ENCODE assay signal across 9 cellular contexts in the genomic region with DNA sequence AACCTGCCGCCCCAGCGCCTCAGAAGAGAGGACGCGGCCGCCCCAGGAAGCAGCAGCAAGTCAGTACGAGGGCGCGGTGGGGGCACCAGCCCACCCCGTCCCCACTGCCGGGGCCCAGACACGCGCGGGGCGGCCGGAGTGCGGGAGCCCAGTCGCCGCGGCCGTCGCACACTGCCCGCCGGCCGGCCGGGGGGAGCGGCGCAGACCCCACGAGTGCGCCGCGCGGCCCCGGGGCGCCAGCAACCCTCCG. TPM values are rescaled to one million over a fixed set of nuclear protein-coding genes. Genes with fewer than 3 reads are reported as not detected.
DNase-seq lines count a peak whose midpoint lies in the region; ATAC-seq, FAIRE-seq and TF ChIP-seq lines count a peak whose summit lies in the region.
"Had no signal": no experiment of that assay in that cellular context is flagged by ENCODE, and none has a peak within 500 bp of the region (broad histone marks: within the 10 kb centered on the region; RNA-seq: fewer than 3 reads in every experiment).

No MANE protein-coding gene starts in this region.

- TF ChIP-seq CTCF in MCF 10A (IDR thresholded peaks at IDR 0.05; ENCODE audit: unreplicated experiment) (no peak), HepG2 (CRISPR knock-in tag; IDR thresholded peaks at IDR 0.05) (no peak)
- TF ChIP-seq CTCF in CD4-positive, alpha-beta T cell (IDR thresholded peaks at IDR 0.05): no peak

- H3K4me1 Mint-ChIP-seq in MCF 10A (ENCODE audit: insufficient read depth, unreplicated experiment): peaks cover 26% of the 10 kb centered on the region
- H3K4me1 Mint-ChIP-seq in stimulated activated naive CD8-positive, alpha-beta T cell treated with anti-CD3 and anti-CD28 coated beads, Interleukin-15, amount 100 ng/mL, for 72 hours: peaks cover 35% of the 10 kb centered on the region
- H3K4me1 Mint-ChIP-seq in CD4-positive, alpha-beta T cell (ENCODE audit: low read depth): peaks cover 26% of the 10 kb centered on the region

- H3K36me3 ChIP-seq in HUES6 (ENCODE audit: control insufficient read depth, insufficient read depth, low read length) (peaks cover 7% of the 10 kb centered on the region), HepG2 (replicated peaks in 1 of 2; ENCODE audit: control insufficient read depth in 1 of 2, insufficient read depth in 2 of 2, low read length in 2 of 2) (peaks cover 1% of the 10 kb centered on the region in 2 experiments; a peak in 3 of 5 replicates)

- no peak for TF ChIP-seq RAD21 in HepG2 (CRISPR knock-in tag; IDR thresholded peaks at IDR 0.05)

- H3K9me3 ChIP-seq in HUES6 (ENCODE audit: control insufficient read depth, insufficient read depth, low read depth, low read length) (no peaks in the 10 kb centered on the region), HepG2 (ENCODE audit: low read length) (no peaks in the 10 kb centered on the region)
- H3K9me3 ChIP-seq in CD4-positive, alpha-beta T cell (ENCODE audit: control insufficient read depth, low read length): no peaks in the 10 kb centered on the region

- no CpG with 5 or more reads among the region's 35 CpGs for WGBS in HepG2 (ENCODE audit: low lambda C conversion rate)

- no peaks in the 10 kb centered on the region for H3K27me3 Mint-ChIP-seq in MCF 10A (ENCODE audit: insufficient read depth, unreplicated experiment)
- peaks cover 90% of the 10 kb centered on the region for H3K27me3 Mint-ChIP-seq in stimulated activated naive CD8-positive, alpha-beta T cell treated with anti-CD3 and anti-CD28 coated beads, Interleukin-15, amount 100 ng/mL, for 72 hours
- H3K27me3 Mint-ChIP-seq in CD4-positive, alpha-beta T cell: peaks cover 70% of the 10 kb centered on the region

- H3K36me3 Mint-ChIP-seq in MCF 10A (ENCODE audit: insufficient read depth, unreplicated experiment): peaks cover 11% of the 10 kb centered on the region
- H3K36me3 Mint-ChIP-seq in CD4-positive, alpha-beta T cell (ENCODE audit: low read depth): no peaks in the 10 kb centered on the region

- intact Hi-C loops in MCF 10A (cut with micrococcal nuclease): loop anchor here (2.0 to 5.0 kb wide), 5 partner anchors 54 to 282 kb away; no protein-coding TSS in a partner anchor
- intact Hi-C loops in HepG2 (cut with micrococcal nuclease; ENCODE audit: unreplicated experiment): loop anchor here (2.0 to 10.0 kb wide), 5 partner anchors 112 to 520 kb away; no protein-coding TSS in a partner anchor
- intact Hi-C loops in CD4-positive, alpha-beta T cell (cut with DNase I, micrococcal nuclease): no loop called here

- no peak for TF ChIP-seq POLR2A in HepG2 (IDR thresholded peaks at IDR 0.05; ENCODE audit: insufficient read depth in 1 of 2, low read depth in 2 of 2, low read length in 2 of 2)

- ATAC-seq in HepG2 (no peak), HG03460 (IDR thresholded peaks at IDR 0.05; ENCODE audit: unreplicated experiment) (no peak)
- peak; percentile 41 for ATAC-seq in stimulated activated naive CD8-positive, alpha-beta T cell treated with anti-CD3 and anti-CD28 coated beads, Interleukin-15, amount 100 ng/mL, for 72 hours
- no peak for ATAC-seq in CD4-positive, alpha-beta T cell (ENCODE audit: poor library complexity)

- POLR2A ChIA-PET in MCF 10A (lab: Yijun Ruan, JAX) (interaction anchor here (0.7 to 9.3 kb wide), 14 partner anchors 9 to 258 kb away, joined by 3 to 87 read pairs (median 4); no protein-coding TSS in a partner anchor), HepG2 (lab: Yijun Ruan, JAX) (interaction anchor here (1.8 kb wide), 1 partner anchor 136 kb away, joined by 5 read pairs; no protein-coding TSS in a partner anchor)
- POLR2A ChIA-PET in CD4-positive, alpha-beta T cell (lab: Charles Lee): no interaction called here

- TF ChIP-seq EP300 in HepG2 (IDR thresholded peaks at IDR 0.05; ENCODE audit: low read depth in 2 of 2, low read length in 2 of 2): no peak
- TF ChIP-seq EP300 in HepG2 (CRISPR knock-in tag; IDR thresholded peaks at IDR 0.05; ENCODE audit: borderline replicate concordance): no peak

- peak overlapping the region; percentile 99 for H3K4me2 ChIP-seq in HepG2 (ENCODE audit: low read depth, low read length)

- CTCF ChIA-PET in MCF 10A (lab: Yijun Ruan, JAX) (no interaction called here), HepG2 (lab: Yijun Ruan, JAX; ENCODE audit: low intra/inter-chr PET ratio, low total read pairs) (no interaction called here)
- CTCF ChIA-PET in CD4-positive, alpha-beta T cell (lab: Charles Lee): no interaction called here

- peak overlapping the region; percentile 97 for H3K9ac ChIP-seq in HUES6 (ENCODE audit: low read length)
- H3K9ac ChIP-seq in HepG2 (ENCODE audit: insufficient read depth, low read depth, low read length): peak overlapping the region; percentile 76

- no peaks in the 10 kb centered on the region for H3K9me3 Mint-ChIP-seq in MCF 10A (ENCODE audit: unreplicated experiment)
- H3K9me3 Mint-ChIP-seq in stimulated activated naive CD8-positive, alpha-beta T cell treated with anti-CD3 and anti-CD28 coated beads, Interleukin-15, amount 100 ng/mL, for 72 hours: peaks cover 0 to 4% of the 10 kb centered on the region in 2 donors
- H3K9me3 Mint-ChIP-seq in CD4-positive, alpha-beta T cell: no peaks in the 10 kb centered on the region

- DNase-seq in MCF 10A (ENCODE audit: unreplicated experiment) (no peak), HepG2 (ENCODE audit: low spot score) (no peak), NCI-H82 (lab: John Stamatoyannopoulos, UW) (no peak), putamen (ENCODE audit: low spot score) (no peak)
- DNase-seq in stimulated activated naive CD8-positive, alpha-beta T cell treated with anti-CD3 and anti-CD28 coated beads, Interleukin-15, amount 100 ng/mL, for 72 hours: no peak
- no peak for DNase-seq in CD4-positive, alpha-beta T cell
- DNase-seq: amniotic stem cell had no signal

- H4K20me1 ChIP-seq in HepG2 (ENCODE audit: insufficient read depth, low read length): no peaks in the 10 kb centered on the region; the same call in 1 of the 2 replicates

- no peaks in the 10 kb centered on the region for H3K27me3 ChIP-seq in HUES6 (ENCODE audit: control insufficient read depth, insufficient read depth, low read length)
- H3K27me3 ChIP-seq in HepG2 (ENCODE audit: control insufficient read depth in 1 of 2, insufficient read depth in 2 of 2, low read length in 2 of 2): no peaks in the 10 kb centered on the region; a peak in 1 of 5 replicates
- peaks cover 62% of the 10 kb centered on the region for H3K27me3 ChIP-seq in CD4-positive, alpha-beta T cell (ENCODE audit: control insufficient read depth, insufficient read depth, low read length)

- H3K4me3 ChIP-seq in HUES6 (ENCODE audit: low read depth, low read length): peak overlapping the region; percentile 71
- peak overlapping the region; percentile 76 to 98 (median 97) for H3K4me3 ChIP-seq in HepG2 (replicated peaks in 1 of 3; ENCODE audit: insufficient read depth in 1 of 3, low read depth in 2 of 3, low read length in 3 of 3)

- H3K27ac Mint-ChIP-seq in MCF 10A (ENCODE audit: low read depth, unreplicated experiment): peak overlapping the region; percentile 90
- no peak overlapping the region for H3K27ac Mint-ChIP-seq in stimulated activated naive CD8-positive, alpha-beta T cell treated with anti-CD3 and anti-CD28 coated beads, Interleukin-15, amount 100 ng/mL, for 72 hours
- no peak overlapping the region for H3K27ac Mint-ChIP-seq in CD4-positive, alpha-beta T cell

- H3K27ac ChIP-seq in HUES6 (ENCODE audit: low read depth, low read length): peak overlapping the region; percentile 67; the same call in 1 of the 2 replicates
- peak overlapping the region; percentile 84 for H3K27ac ChIP-seq in HepG2 (ENCODE audit: extremely low read length, insufficient read depth, low read length)
- H3K27ac ChIP-seq in CD4-positive, alpha-beta T cell (ENCODE audit: low read depth, low read length): no peak overlapping the region

- FAIRE-seq in HepG2 (lab: Jason Lieb, UNC): no peak

- H3K4me1 ChIP-seq in HUES6 (ENCODE audit: control insufficient read depth, insufficient read depth, low read length) (peaks cover 26% of the 10 kb centered on the region), HepG2 (ENCODE audit: insufficient read depth, low read length) (peaks cover 34% of the 10 kb centered on the region)

- peak overlapping the region; percentile 94 for H3K4me3 Mint-ChIP-seq in MCF 10A (ENCODE audit: unreplicated experiment)
- peak overlapping the region; percentile 81 to 91 for H3K4me3 Mint-ChIP-seq in stimulated activated naive CD8-positive, alpha-beta T cell treated with anti-CD3 and anti-CD28 coated beads, Interleukin-15, amount 100 ng/mL, for 72 hours
- H3K4me3 Mint-ChIP-seq in CD4-positive, alpha-beta T cell: no peak overlapping the region

- peaks cover 74% of the 10 kb centered on the region for H3K79me2 ChIP-seq in HepG2 (ENCODE audit: insufficient read depth, low read length)

- H2AFZ ChIP-seq in HepG2 (ENCODE audit: low read length): no peak overlapping the region

- BruUV-seq in MCF 10A (replicated peaks; lab: Mats Ljungman, UMichigan) (no TSS peak), HepG2 (replicated peaks; lab: Mats Ljungman, UMichigan) (no TSS peak)

- in situ Hi-C loops in HepG2 (cut with HindIII; ENCODE audit: extremely low pct_ligation_motif_present, low pct_unique_long_range_greater_than_20kb): no loop called here

RNA-seq across cellular contexts. Expression of gene HMGA2, which starts 1.0 kb away (rescaled TPM):
- total RNA-seq in MCF 10A (2022): 78.2 and 80.0 TPM in 2 replicates
- total RNA-seq in HepG2 (2016; rRNA removed; fragmentation: Illumina TruSeq; extraction: Trizol): 72.0 and 104 TPM in 2 replicates
- 10.3 and 11.3 TPM in 2 replicates for total RNA-seq in HepG2 (2016; cell fraction: cytosol; rRNA removed; fragmentation: Illumina TruSeq; extraction: Trizol; ENCODE audit: low read depth)
- total RNA-seq in HepG2 (2016; cell fraction: insoluble cytoplasmic fraction; rRNA removed; fragmentation: Illumina TruSeq; extraction: Trizol): 70.8 and 101 TPM in 2 replicates
- 53.4 and 58.8 TPM in 2 replicates for total RNA-seq in HepG2 (2016; cell fraction: membrane; rRNA removed; fragmentation: Illumina TruSeq; extraction: Trizol)
- total RNA-seq in HepG2 (2016; cell fraction: nucleus; rRNA removed; fragmentation: Illumina TruSeq; extraction: Trizol): 103 and 110 TPM in 2 replicates
- polyA plus RNA-seq in HepG2 (2011; rRNA removed): 50.6 and 78.1 TPM in 2 replicates
- polyA plus RNA-seq in HepG2 (2011; cell fraction: cytosol; rRNA removed): 32.1 and 38.5 TPM in 2 replicates
- polyA plus RNA-seq in HepG2 (2011; cell fraction: nucleus; rRNA removed): 54.1 and 79.2 TPM in 2 replicates
- 52.3 and 73.9 TPM in 2 replicates for polyA plus RNA-seq in HepG2 (2012)
- 14.3 and 15.4 TPM in 2 replicates for polyA plus RNA-seq in HepG2 (2016; cell fraction: cytosol; fragmentation: Illumina TruSeq; extraction: Trizol; ENCODE audit: low read depth)
- polyA plus RNA-seq in HepG2 (2016; cell fraction: insoluble cytoplasmic fraction; fragmentation: Illumina TruSeq; extraction: Trizol; ENCODE audit: low read depth): 174 and 181 TPM in 2 replicates
- polyA plus RNA-seq in HepG2 (2016; cell fraction: membrane; fragmentation: Illumina TruSeq; extraction: Trizol; ENCODE audit: low read depth): 53.7 and 56.6 TPM in 2 replicates
- polyA plus RNA-seq in HepG2 (2016; cell fraction: nucleus; fragmentation: Illumina TruSeq; extraction: Trizol; ENCODE audit: insufficient read depth, low read depth): 130 and 131 TPM in 2 replicates
- polyA minus RNA-seq in HepG2 (2011; rRNA and poly(A)+ RNA removed; ENCODE audit: low replicate concordance): 1.8 and 64.4 TPM in 2 replicates
- 59.6 and 77.1 TPM in 2 replicates for polyA minus RNA-seq in HepG2 (2011; cell fraction: cytosol; rRNA and poly(A)+ RNA removed)
- 137 and 165 TPM in 2 replicates for polyA minus RNA-seq in HepG2 (2011; cell fraction: nucleus; rRNA and poly(A)+ RNA removed)
- not detected for total RNA-seq in CD4-positive, alpha-beta T cell

Comparison
In these comparisons a context has a peak if more than half of its experiments do, and no peak if none do; other contexts are left out.
1. RNA of gene HMGA2, which starts 1.0 kb away (total RNA-seq): 78.2 to 80.0 TPM in MCF 10A and 10.3 to 110 TPM in HepG2; not detected in CD4-positive, alpha-beta T cell; every median in the first group is over 10 times any median in the second.
2. intact Hi-C loops: an anchor here in MCF 10A (2.0 to 5.0 kb wide) and HepG2 (2.0 to 10.0 kb wide); none called in CD4-positive, alpha-beta T cell.